1 cellular context compared by ENCODE assay signal in genomic region chrX:151396827-151397740, GRCh38.
TF ChIP-seq lines count a peak whose summit lies in the region.

TSS of gene VMA21 (plus strand) at chrX:151397206. CDS start at chrX:151397309, 103 bp downstream.

TF ChIP-seq in K562, 482 proteins besides CTCF, POLR2A, EP300 and RAD21 (continued from another document and continues in another):
- TF ChIP-seq RNF219 (CRISPR knock-in tag; IDR thresholded peaks at IDR 0.05) = no peak
- TF ChIP-seq ETV5 (CRISPR knock-in tag; IDR thresholded peaks at IDR 0.05; ENCODE audit: low read depth) = 0 out of 2 replicates have a peak, but pooled peaks have one; percentile 31
- TF ChIP-seq NRF1 (conservative IDR thresholded peaks at IDR 0.05 in 1 of 2, IDR thresholded peaks at IDR 0.05 in 1 of 2) = peak; percentile 93 to 94
- TF ChIP-seq AFF4 (CRISPR knock-in tag; IDR thresholded peaks at IDR 0.05) = 0 out of 2 replicates have a peak, but pooled peaks have one; percentile 75
- TF ChIP-seq TCF3 (CRISPR knock-in tag; IDR thresholded peaks at IDR 0.05) = no peak
- TF ChIP-seq ZNF146 (CRISPR knock-in tag; IDR thresholded peaks at IDR 0.05; ENCODE audit: unreplicated experiment) = no peak
- TF ChIP-seq ZNF121 (CRISPR knock-in tag; conservative IDR thresholded peaks at IDR 0.05) = no peak
- TF ChIP-seq MAFG (tag; conservative IDR thresholded peaks at IDR 0.05) = no peak
- TF ChIP-seq VEZF1 (CRISPR knock-in tag; IDR thresholded peaks at IDR 0.05) = peak; percentile 84
- TF ChIP-seq POLR3G (IDR thresholded peaks at IDR 0.05; ENCODE audit: extremely low read depth, insufficient read length, insufficient replicate concordance) = no peak
- no peak for TF ChIP-seq GATAD2A (IDR thresholded peaks at IDR 0.05)
- TF ChIP-seq ZNF79 (CRISPR knock-in tag; IDR thresholded peaks at IDR 0.05; ENCODE audit: low read depth) = no peak
- TF ChIP-seq TFE3 (CRISPR knock-in tag; IDR thresholded peaks at IDR 0.05) = peak; percentile 23
- no peak for TF ChIP-seq CSDE1 (IDR thresholded peaks at IDR 0.05)
- no peak for TF ChIP-seq TRIM24 (IDR thresholded peaks at IDR 0.05)
- no peak for TF ChIP-seq TCFL5 (CRISPR knock-in tag; conservative IDR thresholded peaks at IDR 0.05)
- no peak for TF ChIP-seq CC2D1A (IDR thresholded peaks at IDR 0.05)
- TF ChIP-seq ZNF780A (CRISPR knock-in tag; IDR thresholded peaks at IDR 0.05) = no peak
- no peak for TF ChIP-seq ZNF518B (CRISPR knock-in tag; IDR thresholded peaks at IDR 0.05)
- peak; percentile 71; the same call in 1 of the 2 replicates for TF ChIP-seq KLF1 (tag; IDR thresholded peaks at IDR 0.05)
- no peak for TF ChIP-seq BMI1 (IDR thresholded peaks at IDR 0.05; ENCODE audit: low read length)
- peak; percentile 73; the same call in 1 of the 2 replicates for TF ChIP-seq SIN3B (IDR thresholded peaks at IDR 0.05; ENCODE audit: low read depth)
- no peak for TF ChIP-seq E2F8 (IDR thresholded peaks at IDR 0.05; ENCODE audit: low read depth, partially characterized antibody)
- peak; percentile 88 for TF ChIP-seq NR3C1 (CRISPR knock-in tag; IDR thresholded peaks at IDR 0.05)
- no peak for TF ChIP-seq KLF6 (CRISPR knock-in tag; IDR thresholded peaks at IDR 0.05; ENCODE audit: borderline replicate concordance)
- no peak for TF ChIP-seq SIX5 (IDR thresholded peaks at IDR 0.05; ENCODE audit: borderline replicate concordance in 1 of 2, insufficient read depth in 1 of 2, low read depth in 1 of 2, low read length in 2 of 2)
- TF ChIP-seq ZBTB7A (IDR thresholded peaks at IDR 0.05; ENCODE audit: borderline replicate concordance, control insufficient read depth, low read depth, low read length) = peak; percentile 31; the same call in 1 of the 2 replicates
- no peak for TF ChIP-seq FOXK1 (CRISPR knock-in tag; IDR thresholded peaks at IDR 0.05; ENCODE audit: borderline replicate concordance)
- TF ChIP-seq MEF2A (IDR thresholded peaks at IDR 0.05; ENCODE audit: control insufficient read depth, low read depth, low read length) = no peak
- TF ChIP-seq PRMT5 (CRISPR knock-in tag; IDR thresholded peaks at IDR 0.05) = no peak
- TF ChIP-seq CBX3 (IDR thresholded peaks at IDR 0.05; ENCODE audit: borderline replicate concordance in 1 of 2, low read length in 2 of 2) = peak in 1 of 2 experiments; percentile 61; a peak in 1 of 3 replicates
- TF ChIP-seq PTRF (tag; IDR thresholded peaks at IDR 0.05) = no peak
- no peak for TF ChIP-seq ZBED1 (IDR thresholded peaks at IDR 0.05)
- TF ChIP-seq HDAC3 (IDR thresholded peaks at IDR 0.05; ENCODE audit: borderline replicate concordance, partially characterized antibody) = no peak
- no peak for TF ChIP-seq ZNF586 (CRISPR knock-in tag; conservative IDR thresholded peaks at IDR 0.05)
- TF ChIP-seq BACH1 (tag; IDR thresholded peaks at IDR 0.05) = no peak
- 0 out of 2 replicates have a peak, but pooled peaks have one; percentile 22 for TF ChIP-seq ELF4 (CRISPR knock-in tag; IDR thresholded peaks at IDR 0.05)
- TF ChIP-seq BDP1 (IDR thresholded peaks at IDR 0.05; ENCODE audit: insufficient read depth, insufficient read length) = no peak
- TF ChIP-seq NR0B1 (IDR thresholded peaks at IDR 0.05; ENCODE audit: partially characterized antibody) = no peak
- TF ChIP-seq NCOA2 (IDR thresholded peaks at IDR 0.05; ENCODE audit: partially characterized antibody in 2 of 2) = no peak
- TF ChIP-seq CREB3 (tag; conservative IDR thresholded peaks at IDR 0.05; ENCODE audit: low read depth) = no peak
- no peak for TF ChIP-seq PYGO2 (tag; IDR thresholded peaks at IDR 0.05)
- TF ChIP-seq RBM25 (IDR thresholded peaks at IDR 0.05; ENCODE audit: low read depth, low read length, severe bottlenecking) = no peak
- peak; percentile 91 for TF ChIP-seq RBBP5 (IDR thresholded peaks at IDR 0.05; ENCODE audit: borderline replicate concordance, insufficient read depth, low read length, poor library complexity, severe bottlenecking)
- TF ChIP-seq MED1 (CRISPR knock-in tag; IDR thresholded peaks at IDR 0.05; ENCODE audit: borderline replicate concordance) = no peak
- TF ChIP-seq HINFP (tag; conservative IDR thresholded peaks at IDR 0.05; ENCODE audit: low read depth) = no peak
- TF ChIP-seq KDM5B (IDR thresholded peaks at IDR 0.05; ENCODE audit: insufficient replicate concordance, low read depth, low read length) = no peak
- no peak for TF ChIP-seq DPF2 (IDR thresholded peaks at IDR 0.05)
